7 cellular contexts compared by ENCODE assay signal in the genomic region with DNA sequence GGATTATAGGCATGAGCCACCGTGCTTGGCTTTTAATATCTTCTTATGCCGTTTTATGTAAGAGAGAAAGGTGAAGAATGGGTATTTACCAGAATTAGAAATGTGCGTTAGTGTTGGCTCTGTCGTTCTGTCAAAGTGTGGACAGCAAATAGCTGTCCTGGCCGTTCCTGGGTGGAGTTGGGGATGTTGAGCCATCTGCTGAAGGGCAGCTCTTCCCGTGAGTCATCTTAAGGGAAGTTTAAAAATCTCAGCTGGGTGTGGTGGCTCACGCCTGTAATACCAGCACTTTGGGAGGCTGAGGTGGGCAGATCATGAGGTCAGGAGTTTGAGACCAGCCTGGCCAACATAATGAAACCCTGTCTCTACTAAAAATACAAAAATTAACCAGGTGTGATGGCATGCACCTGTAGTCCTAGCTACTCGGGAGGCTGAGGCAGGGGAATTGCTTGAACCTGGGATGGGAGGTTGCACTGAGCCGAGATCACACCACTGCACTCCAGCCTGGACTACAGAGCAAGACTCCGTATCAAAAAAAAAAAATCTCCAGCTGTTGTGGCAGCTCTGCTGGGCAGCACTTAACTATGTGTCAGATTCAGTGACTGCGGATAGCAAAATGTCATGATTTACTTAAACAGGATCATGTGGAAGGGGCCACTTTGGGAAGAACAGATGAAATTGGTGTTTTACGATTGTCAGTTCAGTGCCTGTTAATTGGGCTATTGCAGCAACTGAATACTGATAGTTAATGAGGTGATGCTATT. TPM values are rescaled to one million over a fixed set of nuclear protein-coding genes. Genes with fewer than 3 reads are reported as not detected.
A peak's percentile ranks its signal among the peaks of the same experiment; 100 is the strongest.
DNase-seq lines count a peak whose midpoint lies in the region; ATAC-seq, FAIRE-seq and TF ChIP-seq lines count a peak whose summit lies in the region.
"Not testable (repeated sequence)": the region's sequence is repeated elsewhere in the genome, so short reads cannot be mapped to it uniquely, and the experiment has no call there.

No MANE protein-coding gene starts in this region.

- H3K36me3 ChIP-seq in GM23248 (ENCODE audit: low read depth); mucosa of descending colon (ENCODE audit: low read depth): not testable (repeated sequence)
- H3K36me3 ChIP-seq in PC-3 (ENCODE audit: low read depth, low read length) (peaks cover 26% of the 10 kb centered on the region), small intestine (ENCODE audit: control insufficient read depth in 2 of 2, insufficient read depth in 2 of 2, low read length in 2 of 2) (peaks cover 4 to 11% of the 10 kb centered on the region in 2 donors)

- peaks cover 24% of the 10 kb centered on the region for H3F3A ChIP-seq in GM23248 (ENCODE audit: insufficient read depth)
- H3F3A ChIP-seq in PC-3 (ENCODE audit: low read length, unreplicated experiment), result not testable (repeated sequence)

- H3K9ac ChIP-seq in GM23248, result peak overlapping the region; percentile 34
- not testable (repeated sequence) for H3K9ac ChIP-seq in PC-3 (ENCODE audit: low read length)

- H3K4me3 ChIP-seq in GM23248, result peak overlapping the region; percentile 43
- H3K4me3 ChIP-seq in PC-3 (ENCODE audit: low read length); mucosa of descending colon; small intestine (ENCODE audit: low read depth in 1 of 2, low read length in 2 of 2): not testable (repeated sequence)

- WGBS in GM23248 (ENCODE audit: low coverage in 1 of 2, low lambda C conversion rate in 2 of 2, missing lambda C conversion rate in 2 of 2), 2 experiments, result 22 to 24% methylated on average over 12 of the region's 12 CpGs
- WGBS in small intestine, 3 donors, result 75 to 76% (median 75%) methylated on average over 12 of the region's 12 CpGs

- CTCF ChIA-PET in PC-3 (lab: Charles Lee), result not testable (repeated sequence)

- H3K79me2 ChIP-seq in GM23248 (ENCODE audit: insufficient read depth), result peaks cover 94% of the 10 kb centered on the region
- peaks cover 81% of the 10 kb centered on the region for H3K79me2 ChIP-seq in PC-3 (ENCODE audit: low read length)

- H3K36me3 Mint-ChIP-seq in activated T-cell treated with anti-CD3 and anti-CD28 coated beads, Interleukin-2, amount 50 U/mL, for 24 hours (ENCODE audit: low read depth), result peaks cover 65% of the 10 kb centered on the region
- peaks cover 69% of the 10 kb centered on the region for H3K36me3 Mint-ChIP-seq in dendritic cell treated with granulocyte-macrophage colony-stimulating factor and Interleukin-4, amounts not matched to agents 40 ng/mL and 50 ng/mL, for 4 days (ENCODE audit: low read depth)

- intact Hi-C loops in PC-3 (cut with micrococcal nuclease); cardiac septum (cut with DNase I); mucosa of descending colon (cut with DNase I, micrococcal nuclease): not testable (repeated sequence)
- intact Hi-C loops in dendritic cell treated with granulocyte-macrophage colony-stimulating factor and Interleukin-4, amounts not matched to agents 40 ng/mL and 50 ng/mL, for 4 days (cut with micrococcal nuclease), result loop anchor here (2.0 kb wide), 1 partner anchor 15 kb away; a partner anchor contains a TSS

- peak overlapping the region; percentile 75 for H3K4me2 ChIP-seq in GM23248 (ENCODE audit: unreplicated experiment)
- H3K4me2 ChIP-seq in PC-3 (ENCODE audit: low read length), result not testable (repeated sequence)

- peaks cover 42% of the 10 kb centered on the region for H3K4me1 ChIP-seq in GM23248 (ENCODE audit: insufficient read depth)
- peaks cover 39% of the 10 kb centered on the region for H3K4me1 ChIP-seq in PC-3 (ENCODE audit: insufficient read depth, low read length)
- peaks cover 33% of the 10 kb centered on the region for H3K4me1 ChIP-seq in mucosa of descending colon (ENCODE audit: low read depth)
- peaks cover 8 to 15% of the 10 kb centered on the region in 2 donors for H3K4me1 ChIP-seq in small intestine (ENCODE audit: control insufficient read depth in 2 of 2, insufficient read depth in 1 of 2, low read depth in 1 of 2, low read length in 1 of 2)

- H3K4me3 Mint-ChIP-seq in activated T-cell treated with anti-CD3 and anti-CD28 coated beads, Interleukin-2, amount 50 U/mL, for 24 hours, result not testable (repeated sequence)
- peak overlapping the region; percentile 53 for H3K4me3 Mint-ChIP-seq in dendritic cell treated with granulocyte-macrophage colony-stimulating factor and Interleukin-4, amounts not matched to agents 40 ng/mL and 50 ng/mL, for 4 days

- in situ Hi-C loops in GM23248 (cut with MboI), result not testable (repeated sequence)

- POLR2A ChIA-PET in PC-3 (lab: Charles Lee; ENCODE audit: unreplicated experiment), result not testable (repeated sequence)

- H3K27ac ChIP-seq in GM23248, result peak overlapping the region; percentile 77
- H3K27ac ChIP-seq in PC-3 (ENCODE audit: low read length), result peak overlapping the region; percentile 44
- H3K27ac ChIP-seq in small intestine (ENCODE audit: low read depth in 1 of 2, low read length in 1 of 2), result peak overlapping the region; percentile 9 to 75

- H3K27me3 Mint-ChIP-seq in activated T-cell treated with anti-CD3 and anti-CD28 coated beads, Interleukin-2, amount 50 U/mL, for 24 hours; dendritic cell treated with granulocyte-macrophage colony-stimulating factor and Interleukin-4, amounts not matched to agents 40 ng/mL and 50 ng/mL, for 4 days: not testable (repeated sequence)

- not testable (repeated sequence) for H3K27me3 ChIP-seq in GM23248 (replicated peaks; ENCODE audit: insufficient read depth); PC-3 (ENCODE audit: low read length); small intestine (ENCODE audit: control insufficient read depth in 2 of 2, insufficient read depth in 2 of 2, low read length in 2 of 2)

- not testable (repeated sequence) for FAIRE-seq in small intestine (lab: Jason Lieb, UNC)

- not testable (repeated sequence) for TF ChIP-seq CTCF in PC-3 (conservative IDR thresholded peaks at IDR 0.05; ENCODE audit: low read depth, low read length); mucosa of descending colon (IDR thresholded peaks at IDR 0.05)

- H3K9me2 ChIP-seq in GM23248 (ENCODE audit: insufficient read depth); PC-3 (replicated peaks; ENCODE audit: low read length): not testable (repeated sequence)

- not testable (repeated sequence) for H3K9me3 Mint-ChIP-seq in activated T-cell treated with anti-CD3 and anti-CD28 coated beads, Interleukin-2, amount 50 U/mL, for 24 hours; dendritic cell treated with granulocyte-macrophage colony-stimulating factor and Interleukin-4, amounts not matched to agents 40 ng/mL and 50 ng/mL, for 4 days

- H4K20me1 ChIP-seq in GM23248 (ENCODE audit: insufficient read depth); PC-3 (ENCODE audit: low read length): not testable (repeated sequence)

- not testable (repeated sequence) for H3K9me3 ChIP-seq in GM23248 (ENCODE audit: low read depth); PC-3 (ENCODE audit: low read length); mucosa of descending colon; small intestine (ENCODE audit: control insufficient read depth, low read depth)

- BruUV-seq in PC-3 (replicated peaks; lab: Mats Ljungman, UMichigan), result not testable (repeated sequence)

- H3K4me1 Mint-ChIP-seq in activated T-cell treated with anti-CD3 and anti-CD28 coated beads, Interleukin-2, amount 50 U/mL, for 24 hours (ENCODE audit: low read depth), result peaks cover 95% of the 10 kb centered on the region
- peaks cover 71% of the 10 kb centered on the region for H3K4me1 Mint-ChIP-seq in dendritic cell treated with granulocyte-macrophage colony-stimulating factor and Interleukin-4, amounts not matched to agents 40 ng/mL and 50 ng/mL, for 4 days (ENCODE audit: low read depth)

- DNase-seq in GM23248 (peak; percentile 87), PC-3 (peak; percentile 53), cardiac septum (ENCODE audit: low spot score) (peak; percentile 76), mucosa of descending colon (peak in 1 of 3 donors; percentile 2)
- DNase-seq in activated T-cell treated with anti-CD3 and anti-CD28 coated beads, Interleukin-2, amount 50 U/mL, for 24 hours; small intestine: not testable (repeated sequence)

- H3K27ac Mint-ChIP-seq in activated T-cell treated with anti-CD3 and anti-CD28 coated beads, Interleukin-2, amount 50 U/mL, for 24 hours, result peak overlapping the region; percentile 80
- H3K27ac Mint-ChIP-seq in dendritic cell treated with granulocyte-macrophage colony-stimulating factor and Interleukin-4, amounts not matched to agents 40 ng/mL and 50 ng/mL, for 4 days, result peak overlapping the region; percentile 91

- H2AFZ ChIP-seq in GM23248, result 0 out of 2 replicates have a peak overlapping the region, but pooled peaks have one; percentile 21
- H2AFZ ChIP-seq in PC-3 (ENCODE audit: low read length), result not testable (repeated sequence)

- ATAC-seq in PC-3 (peak; percentile 70), mucosa of descending colon (peak; percentile 69)

RNA-seq across cellular contexts. Expression of a gene that starts 15.1 kb away (rescaled TPM):
- 75.3 and 77.4 TPM in 2 replicates for total RNA-seq in GM23248 (2014; rRNA removed; shearing (Covaris generic))
- polyA plus RNA-seq in GM23248 (2016; fragmentation: Nextera tagmentation; extraction: Ambion mirVana) (31.4 and 35.3 TPM in 2 replicates), small intestine (100 to 1,000 TPM in 2 of 3 donors, 10 to 100 TPM in 1; 66.8 to 136 (median 124) TPM)
- total RNA-seq in PC-3 (2014; rRNA removed) (66.2 and 67.2 TPM in 2 replicates), cardiac septum (406 TPM), mucosa of descending colon (100 to 1,000 TPM; 141 to 186 (median 159) TPM)

RNA-seq across cellular contexts. Expression of a gene that starts 39.5 kb away (rescaled TPM):
- 174 and 201 TPM in 2 replicates for total RNA-seq in GM23248 (2014; rRNA removed; shearing (Covaris generic))
- polyA plus RNA-seq in GM23248 (2016; fragmentation: Nextera tagmentation; extraction: Ambion mirVana) (78.2 and 86.0 TPM in 2 replicates), small intestine (10 to 100 TPM; 64.8 to 83.9 (median 76.2) TPM)
- total RNA-seq in PC-3 (2014; rRNA removed) (70.6 and 80.0 TPM in 2 replicates), cardiac septum (73.8 TPM), mucosa of descending colon (10 to 100 TPM; 76.7 to 93.3 (median 84.9) TPM)

RNA-seq across cellular contexts. Expression of a gene that starts 47.8 kb away (rescaled TPM):
- 54.3 and 70.5 TPM in 2 replicates for total RNA-seq in GM23248 (2014; rRNA removed; shearing (Covaris generic))
- polyA plus RNA-seq in GM23248 (2016; fragmentation: Nextera tagmentation; extraction: Ambion mirVana), result 65.1 and 68.6 TPM in 2 replicates
- 93.8 and 119 TPM in 2 replicates for total RNA-seq in PC-3 (2014; rRNA removed)
- total RNA-seq in cardiac septum, result 25.9 TPM
- total RNA-seq in mucosa of descending colon, result 10 to 100 TPM; 50.7 to 60.6 (median 60.0) TPM
- polyA plus RNA-seq in small intestine, result 100 to 1,000 TPM in 2 of 3 donors, 10 to 100 TPM in 1; 62.2 to 359 (median 336) TPM
